Comparison of ENCODE assay signal across 1 cellular context in the genomic region with DNA sequence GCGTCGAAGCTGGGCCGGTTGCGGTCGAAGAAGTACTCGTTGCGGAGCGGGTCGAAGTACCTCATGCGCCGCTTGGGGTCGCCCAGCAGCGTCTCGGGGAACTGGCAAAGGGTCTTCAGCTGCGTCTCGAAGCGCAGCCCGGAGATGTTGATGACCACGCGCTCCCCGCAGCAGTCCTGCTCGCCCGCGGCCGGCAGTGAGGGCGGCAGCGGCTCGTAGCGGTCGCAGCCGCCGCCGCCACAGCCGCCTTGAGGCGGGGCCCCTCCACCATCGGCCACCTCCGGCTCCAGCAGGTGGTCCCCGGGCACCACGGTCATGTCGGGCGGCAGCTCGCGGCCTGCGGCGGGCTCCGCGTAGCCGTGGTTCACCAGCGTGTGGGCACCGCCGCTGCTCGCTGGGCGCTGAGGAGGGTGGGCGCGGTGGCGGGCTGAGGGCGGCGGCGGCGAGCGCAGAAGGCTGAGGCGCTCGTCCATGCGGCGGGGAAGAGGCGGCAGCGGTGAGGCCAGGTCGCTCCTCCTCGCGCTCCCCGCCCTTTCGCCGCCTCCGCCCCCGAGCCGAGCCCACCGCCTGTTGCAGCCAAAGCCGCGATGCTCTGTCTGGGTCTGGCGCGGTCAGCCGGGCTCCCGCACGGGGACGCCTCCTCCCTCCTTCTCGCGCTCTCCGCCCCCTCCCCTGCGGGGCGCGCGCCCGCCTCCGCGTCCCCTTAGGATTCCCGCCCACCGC.
A peak's percentile ranks its signal among the peaks of the same experiment; 100 is the strongest.
TF ChIP-seq lines count a peak whose summit lies in the region.

Gene KCNA3 (minus strand): TSS at position 604 of the 723 bp plus-strand sequence. CDS start 131 bp downstream, at position 473.

TF ChIP-seq in HEK293, 187 proteins besides CTCF, POLR2A, EP300 and RAD21 (continued from another document and continues in another):
- TF ChIP-seq, protein P1, sequence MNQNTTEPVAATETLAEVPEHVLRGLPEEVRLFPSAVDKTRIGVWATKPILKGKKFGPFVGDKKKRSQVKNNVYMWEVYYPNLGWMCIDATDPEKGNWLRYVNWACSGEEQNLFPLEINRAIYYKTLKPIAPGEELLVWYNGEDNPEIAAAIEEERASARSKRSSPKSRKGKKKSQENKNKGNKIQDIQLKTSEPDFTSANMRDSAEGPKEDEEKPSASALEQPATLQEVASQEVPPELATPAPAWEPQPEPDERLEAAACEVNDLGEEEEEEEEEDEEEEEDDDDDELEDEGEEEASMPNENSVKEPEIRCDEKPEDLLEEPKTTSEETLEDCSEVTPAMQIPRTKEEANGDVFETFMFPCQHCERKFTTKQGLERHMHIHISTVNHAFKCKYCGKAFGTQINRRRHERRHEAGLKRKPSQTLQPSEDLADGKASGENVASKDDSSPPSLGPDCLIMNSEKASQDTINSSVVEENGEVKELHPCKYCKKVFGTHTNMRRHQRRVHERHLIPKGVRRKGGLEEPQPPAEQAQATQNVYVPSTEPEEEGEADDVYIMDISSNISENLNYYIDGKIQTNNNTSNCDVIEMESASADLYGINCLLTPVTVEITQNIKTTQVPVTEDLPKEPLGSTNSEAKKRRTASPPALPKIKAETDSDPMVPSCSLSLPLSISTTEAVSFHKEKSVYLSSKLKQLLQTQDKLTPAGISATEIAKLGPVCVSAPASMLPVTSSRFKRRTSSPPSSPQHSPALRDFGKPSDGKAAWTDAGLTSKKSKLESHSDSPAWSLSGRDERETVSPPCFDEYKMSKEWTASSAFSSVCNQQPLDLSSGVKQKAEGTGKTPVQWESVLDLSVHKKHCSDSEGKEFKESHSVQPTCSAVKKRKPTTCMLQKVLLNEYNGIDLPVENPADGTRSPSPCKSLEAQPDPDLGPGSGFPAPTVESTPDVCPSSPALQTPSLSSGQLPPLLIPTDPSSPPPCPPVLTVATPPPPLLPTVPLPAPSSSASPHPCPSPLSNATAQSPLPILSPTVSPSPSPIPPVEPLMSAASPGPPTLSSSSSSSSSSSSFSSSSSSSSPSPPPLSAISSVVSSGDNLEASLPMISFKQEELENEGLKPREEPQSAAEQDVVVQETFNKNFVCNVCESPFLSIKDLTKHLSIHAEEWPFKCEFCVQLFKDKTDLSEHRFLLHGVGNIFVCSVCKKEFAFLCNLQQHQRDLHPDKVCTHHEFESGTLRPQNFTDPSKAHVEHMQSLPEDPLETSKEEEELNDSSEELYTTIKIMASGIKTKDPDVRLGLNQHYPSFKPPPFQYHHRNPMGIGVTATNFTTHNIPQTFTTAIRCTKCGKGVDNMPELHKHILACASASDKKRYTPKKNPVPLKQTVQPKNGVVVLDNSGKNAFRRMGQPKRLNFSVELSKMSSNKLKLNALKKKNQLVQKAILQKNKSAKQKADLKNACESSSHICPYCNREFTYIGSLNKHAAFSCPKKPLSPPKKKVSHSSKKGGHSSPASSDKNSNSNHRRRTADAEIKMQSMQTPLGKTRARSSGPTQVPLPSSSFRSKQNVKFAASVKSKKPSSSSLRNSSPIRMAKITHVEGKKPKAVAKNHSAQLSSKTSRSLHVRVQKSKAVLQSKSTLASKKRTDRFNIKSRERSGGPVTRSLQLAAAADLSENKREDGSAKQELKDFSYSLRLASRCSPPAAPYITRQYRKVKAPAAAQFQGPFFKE (tag by site-specific recombination; IDR thresholded peaks at IDR 0.05; ENCODE audit: borderline replicate concordance), result no peak
- TF ChIP-seq ZSCAN5A (tag by site-specific recombination; IDR thresholded peaks at IDR 0.05), result no peak; the same call in 1 of the 2 replicates
- TF ChIP-seq ZNF449 (tag by site-specific recombination; IDR thresholded peaks at IDR 0.05), result peak; percentile 58; the same call in 1 of the 2 replicates
- TF ChIP-seq ZFHX2 (tag by site-specific recombination; conservative IDR thresholded peaks at IDR 0.05), result peak; percentile 99
- TF ChIP-seq ZNF837 (tag by site-specific recombination; IDR thresholded peaks at IDR 0.05), result no peak
- TF ChIP-seq FEZF1 (tag by site-specific recombination; IDR thresholded peaks at IDR 0.05), result no peak
- no peak for TF ChIP-seq ZNF266 (tag by site-specific recombination; IDR thresholded peaks at IDR 0.05; ENCODE audit: low read depth)
- TF ChIP-seq ZNF473 (tag by site-specific recombination; IDR thresholded peaks at IDR 0.05), result no peak
- 0 out of 2 replicates have a peak, but pooled peaks have one; percentile 47 for TF ChIP-seq ZSCAN16 (tag by site-specific recombination; IDR thresholded peaks at IDR 0.05)
- TF ChIP-seq ZBTB20 (tag by site-specific recombination; IDR thresholded peaks at IDR 0.05), result 0 out of 2 replicates have a peak, but pooled peaks have one; percentile 13
- TF ChIP-seq ZNF211 (tag by site-specific recombination; IDR thresholded peaks at IDR 0.05; ENCODE audit: low read depth), result no peak
- 0 out of 2 replicates have a peak, but pooled peaks have one; percentile 35 for TF ChIP-seq KLF10 (tag by site-specific recombination; IDR thresholded peaks at IDR 0.05)
- no peak for TF ChIP-seq ZNF157 (tag by site-specific recombination; IDR thresholded peaks at IDR 0.05)
- peak; percentile 30; the same call in 1 of the 2 replicates for TF ChIP-seq TSHZ1 (tag by site-specific recombination; IDR thresholded peaks at IDR 0.05; ENCODE audit: borderline replicate concordance)
- TF ChIP-seq, protein P2, sequence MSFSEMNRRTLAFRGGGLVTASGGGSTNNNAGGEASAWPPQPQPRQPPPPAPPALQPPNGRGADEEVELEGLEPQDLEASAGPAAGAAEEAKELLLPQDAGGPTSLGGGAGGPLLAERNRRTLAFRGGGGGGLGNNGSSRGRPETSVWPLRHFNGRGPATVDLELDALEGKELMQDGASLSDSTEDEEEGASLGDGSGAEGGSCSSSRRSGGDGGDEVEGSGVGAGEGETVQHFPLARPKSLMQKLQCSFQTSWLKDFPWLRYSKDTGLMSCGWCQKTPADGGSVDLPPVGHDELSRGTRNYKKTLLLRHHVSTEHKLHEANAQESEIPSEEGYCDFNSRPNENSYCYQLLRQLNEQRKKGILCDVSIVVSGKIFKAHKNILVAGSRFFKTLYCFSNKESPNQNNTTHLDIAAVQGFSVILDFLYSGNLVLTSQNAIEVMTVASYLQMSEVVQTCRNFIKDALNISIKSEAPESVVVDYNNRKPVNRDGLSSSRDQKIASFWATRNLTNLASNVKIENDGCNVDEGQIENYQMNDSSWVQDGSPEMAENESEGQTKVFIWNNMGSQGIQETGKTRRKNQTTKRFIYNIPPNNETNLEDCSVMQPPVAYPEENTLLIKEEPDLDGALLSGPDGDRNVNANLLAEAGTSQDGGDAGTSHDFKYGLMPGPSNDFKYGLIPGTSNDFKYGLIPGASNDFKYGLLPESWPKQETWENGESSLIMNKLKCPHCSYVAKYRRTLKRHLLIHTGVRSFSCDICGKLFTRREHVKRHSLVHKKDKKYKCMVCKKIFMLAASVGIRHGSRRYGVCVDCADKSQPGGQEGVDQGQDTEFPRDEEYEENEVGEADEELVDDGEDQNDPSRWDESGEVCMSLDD (tag by site-specific recombination; IDR thresholded peaks at IDR 0.05), result no peak
- TF ChIP-seq ZNF677 (tag by site-specific recombination; IDR thresholded peaks at IDR 0.05), result 0 out of 2 replicates have a peak, but pooled peaks have one; percentile 6
- no peak for TF ChIP-seq ZNF707 (tag by site-specific recombination; IDR thresholded peaks at IDR 0.05)
- TF ChIP-seq ZNF701 (tag by site-specific recombination; IDR thresholded peaks at IDR 0.05), result no peak
- no peak for TF ChIP-seq ZNF768 (tag by site-specific recombination; IDR thresholded peaks at IDR 0.05)
- TF ChIP-seq KLF8 (tag by site-specific recombination; IDR thresholded peaks at IDR 0.05), result peak; percentile 80; the same call in 1 of the 2 replicates
- no peak for TF ChIP-seq ZNF362 (tag by site-specific recombination; IDR thresholded peaks at IDR 0.05)
- peak; percentile 47 for TF ChIP-seq ZNF366 (tag by site-specific recombination; conservative IDR thresholded peaks at IDR 0.05)
- TF ChIP-seq TRIM28 (IDR thresholded peaks at IDR 0.05; ENCODE audit: borderline replicate concordance, low read length), result no peak
- no peak for TF ChIP-seq ZNF19 (tag by site-specific recombination; IDR thresholded peaks at IDR 0.05; ENCODE audit: low read depth)
- 0 out of 2 replicates have a peak, but pooled peaks have one; percentile 59 for TF ChIP-seq ZSCAN30 (tag by site-specific recombination; IDR thresholded peaks at IDR 0.05)
- TF ChIP-seq, protein P3, sequence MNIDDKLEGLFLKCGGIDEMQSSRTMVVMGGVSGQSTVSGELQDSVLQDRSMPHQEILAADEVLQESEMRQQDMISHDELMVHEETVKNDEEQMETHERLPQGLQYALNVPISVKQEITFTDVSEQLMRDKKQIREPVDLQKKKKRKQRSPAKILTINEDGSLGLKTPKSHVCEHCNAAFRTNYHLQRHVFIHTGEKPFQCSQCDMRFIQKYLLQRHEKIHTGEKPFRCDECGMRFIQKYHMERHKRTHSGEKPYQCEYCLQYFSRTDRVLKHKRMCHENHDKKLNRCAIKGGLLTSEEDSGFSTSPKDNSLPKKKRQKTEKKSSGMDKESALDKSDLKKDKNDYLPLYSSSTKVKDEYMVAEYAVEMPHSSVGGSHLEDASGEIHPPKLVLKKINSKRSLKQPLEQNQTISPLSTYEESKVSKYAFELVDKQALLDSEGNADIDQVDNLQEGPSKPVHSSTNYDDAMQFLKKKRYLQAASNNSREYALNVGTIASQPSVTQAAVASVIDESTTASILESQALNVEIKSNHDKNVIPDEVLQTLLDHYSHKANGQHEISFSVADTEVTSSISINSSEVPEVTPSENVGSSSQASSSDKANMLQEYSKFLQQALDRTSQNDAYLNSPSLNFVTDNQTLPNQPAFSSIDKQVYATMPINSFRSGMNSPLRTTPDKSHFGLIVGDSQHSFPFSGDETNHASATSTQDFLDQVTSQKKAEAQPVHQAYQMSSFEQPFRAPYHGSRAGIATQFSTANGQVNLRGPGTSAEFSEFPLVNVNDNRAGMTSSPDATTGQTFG (tag by site-specific recombination; IDR thresholded peaks at IDR 0.05; ENCODE audit: borderline replicate concordance), result no peak
- no peak for TF ChIP-seq ZNF248 (tag by site-specific recombination; IDR thresholded peaks at IDR 0.05)
- no peak for TF ChIP-seq SALL2 (tag by site-specific recombination; IDR thresholded peaks at IDR 0.05; ENCODE audit: borderline replicate concordance)
- no peak for TF ChIP-seq ZBTB1 (tag by site-specific recombination; IDR thresholded peaks at IDR 0.05)
- no peak for TF ChIP-seq HOXA7 (CRISPR knock-in tag; IDR thresholded peaks at IDR 0.05; ENCODE audit: borderline replicate concordance)
- TF ChIP-seq ZFP41 (tag by site-specific recombination; IDR thresholded peaks at IDR 0.05; ENCODE audit: borderline replicate concordance), result no peak
- TF ChIP-seq ZNF341 (tag by site-specific recombination; IDR thresholded peaks at IDR 0.05; ENCODE audit: low read depth), result no peak
- no peak for TF ChIP-seq ZSCAN23 (tag by site-specific recombination; IDR thresholded peaks at IDR 0.05)
- TF ChIP-seq ZNF169 (tag by site-specific recombination; IDR thresholded peaks at IDR 0.05), result no peak
- no peak for TF ChIP-seq ZNF350 (tag by site-specific recombination; IDR thresholded peaks at IDR 0.05)
- no peak for TF ChIP-seq BCL11B (tag by site-specific recombination; IDR thresholded peaks at IDR 0.05; ENCODE audit: low read depth)
- no peak for TF ChIP-seq ZNF785 (tag by site-specific recombination; IDR thresholded peaks at IDR 0.05)
- TF ChIP-seq KLF9 (tag by site-specific recombination; IDR thresholded peaks at IDR 0.05; ENCODE audit: low read depth), result peak; percentile 82
- TF ChIP-seq YY2 (tag by site-specific recombination; IDR thresholded peaks at IDR 0.05), result no peak
- TF ChIP-seq ZFP37 (tag by site-specific recombination; IDR thresholded peaks at IDR 0.05), result no peak
